22 cellular contexts compared by ENCODE assay signal in the genomic region with DNA sequence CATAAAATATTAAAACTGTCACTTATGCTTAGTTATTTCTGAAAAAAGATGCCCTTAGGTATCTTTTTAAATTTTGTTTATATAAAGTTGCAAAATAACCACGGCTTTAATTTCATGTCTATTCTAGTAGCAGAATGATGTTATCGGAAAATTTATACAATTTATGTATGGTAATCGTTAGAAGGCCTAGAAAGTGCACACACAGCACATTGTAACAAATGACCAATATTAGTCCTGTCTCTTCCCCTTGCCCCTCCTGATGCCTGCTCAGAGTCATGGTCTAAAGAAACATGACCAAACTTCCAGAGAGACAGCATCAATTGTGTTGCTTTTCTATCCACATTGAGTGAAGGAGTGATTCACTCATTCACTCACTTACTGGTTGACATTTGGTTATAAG. TPM values are rescaled to one million over a fixed set of nuclear protein-coding genes. Genes with fewer than 3 reads are reported as not detected.
DNase-seq lines count a peak whose midpoint lies in the region; ATAC-seq, FAIRE-seq and TF ChIP-seq lines count a peak whose summit lies in the region.
"Had no signal": no experiment of that assay in that cellular context is flagged by ENCODE, and none has a peak within 500 bp of the region (broad histone marks: within the 10 kb centered on the region; RNA-seq: fewer than 3 reads in every experiment).

No MANE protein-coding gene starts in this region.

- H3K27me3 ChIP-seq in HepG2 (ENCODE audit: control insufficient read depth in 1 of 2, insufficient read depth in 2 of 2, low read length in 2 of 2) (no peaks in the 10 kb centered on the region), right lobe of liver (no peaks in the 10 kb centered on the region), DND-41 (ENCODE audit: insufficient read depth, low read length, poor library complexity) (no peaks in the 10 kb centered on the region)
- H3K27me3 ChIP-seq: BLaER1 treated with 17β-estradiol and CSF1 and Interleukin-3, amounts not matched to agents 10 nM and 100 nM had no signal

- no peaks in the 10 kb centered on the region for H3K36me3 Mint-ChIP-seq in T-helper 17 cell (ENCODE audit: low read depth)
- H3K36me3 Mint-ChIP-seq in stimulated activated memory B cell treated with anti-CD40 and anti-IgM and Interleukin-4, amounts not matched to agents 10 μg/mL and 1 μg/mL and 100 μg/mL, for 72 hours, result no peaks in the 10 kb centered on the region
- H3K36me3 Mint-ChIP-seq: CD14-positive monocyte; CD8-positive, alpha-beta memory T cell had no signal

- no peak overlapping the region for H3K27ac ChIP-seq in HepG2 (ENCODE audit: extremely low read length, insufficient read depth, low read length)
- H3K27ac ChIP-seq in right lobe of liver, result no peak overlapping the region
- peak overlapping the region; percentile 23 for H3K27ac ChIP-seq in DND-41 (ENCODE audit: low read length)
- no peak overlapping the region for H3K27ac ChIP-seq in caudate nucleus (ENCODE audit: low read depth, low read length)
- H3K27ac ChIP-seq: BLaER1 treated with 17β-estradiol and CSF1 and Interleukin-3, amounts not matched to agents 10 nM and 100 nM had no signal

- TF ChIP-seq POLR2A in HepG2 (IDR thresholded peaks at IDR 0.05; ENCODE audit: insufficient read depth in 1 of 2, low read depth in 2 of 2, low read length in 2 of 2) (no peak), right lobe of liver (IDR thresholded peaks at IDR 0.05) (no peak)

- no peak for TF ChIP-seq RAD21 in HepG2 (CRISPR knock-in tag; IDR thresholded peaks at IDR 0.05)

- POLR2A ChIA-PET in HepG2 (lab: Yijun Ruan, JAX), result no interaction called here

- no peaks in the 10 kb centered on the region for H3K79me2 ChIP-seq in HepG2 (ENCODE audit: insufficient read depth, low read length)
- H3K79me2 ChIP-seq in DND-41 (ENCODE audit: insufficient read depth, low read length), result no peaks in the 10 kb centered on the region

- intact Hi-C loops in HepG2 (cut with micrococcal nuclease; ENCODE audit: unreplicated experiment), result no loop called here
- intact Hi-C loops in right lobe of liver (cut with DNase I), result no loop called here

- H2AFZ ChIP-seq in HepG2 (ENCODE audit: low read length), result no peak overlapping the region
- no peak overlapping the region for H2AFZ ChIP-seq in DND-41 (ENCODE audit: low read depth, low read length)

- FAIRE-seq in HepG2 (lab: Jason Lieb, UNC), result no peak
- FAIRE-seq: G401.6, GM12892, H54 had no signal

- H3K9me3 Mint-ChIP-seq in stimulated activated memory B cell treated with anti-CD40 and anti-IgM and Interleukin-4, amounts not matched to agents 10 μg/mL and 1 μg/mL and 100 μg/mL, for 72 hours, result peaks cover 9% of the 10 kb centered on the region
- H3K9me3 Mint-ChIP-seq: CD4-positive, alpha-beta T cell; CD8-positive, alpha-beta memory T cell; HFFc6 had no signal

- TF ChIP-seq EP300 in HepG2 (IDR thresholded peaks at IDR 0.05; ENCODE audit: low read depth in 2 of 2, low read length in 2 of 2) (no peak), HepG2 (CRISPR knock-in tag; IDR thresholded peaks at IDR 0.05; ENCODE audit: borderline replicate concordance) (no peak)

- in situ Hi-C loops in HepG2 (cut with HindIII; ENCODE audit: extremely low pct_ligation_motif_present, low pct_unique_long_range_greater_than_20kb), result no loop called here

- H3K27ac Mint-ChIP-seq in T-helper 17 cell, result peak overlapping the region; percentile 12
- H3K27ac Mint-ChIP-seq in stimulated activated memory B cell treated with anti-CD40 and anti-IgM and Interleukin-4, amounts not matched to agents 10 μg/mL and 1 μg/mL and 100 μg/mL, for 72 hours, result peak overlapping the region; percentile 6
- H3K27ac Mint-ChIP-seq: CD14-positive monocyte; CD4-positive, alpha-beta T cell; HFFc6 had no signal

- no peaks in the 10 kb centered on the region for H3K27me3 Mint-ChIP-seq in T-helper 17 cell
- no peaks in the 10 kb centered on the region for H3K27me3 Mint-ChIP-seq in stimulated activated memory B cell treated with anti-CD40 and anti-IgM and Interleukin-4, amounts not matched to agents 10 μg/mL and 1 μg/mL and 100 μg/mL, for 72 hours
- H3K27me3 Mint-ChIP-seq: CD4-positive, alpha-beta T cell; CD8-positive, alpha-beta memory T cell had no signal

- H3K36me3 ChIP-seq in HepG2 (replicated peaks in 1 of 2; ENCODE audit: control insufficient read depth in 1 of 2, insufficient read depth in 2 of 2, low read length in 2 of 2), result no peaks in the 10 kb centered on the region
- no peaks in the 10 kb centered on the region for H3K36me3 ChIP-seq in right lobe of liver
- no peaks in the 10 kb centered on the region for H3K36me3 ChIP-seq in DND-41 (ENCODE audit: insufficient read depth, low read length)
- H3K36me3 ChIP-seq: BE2C; BLaER1 treated with 17β-estradiol and CSF1 and Interleukin-3, amounts not matched to agents 10 nM and 100 nM; HAP-1 had no signal

- H3K4me1 Mint-ChIP-seq in T-helper 17 cell, result peaks cover 18% of the 10 kb centered on the region
- peaks cover 23% of the 10 kb centered on the region for H3K4me1 Mint-ChIP-seq in stimulated activated memory B cell treated with anti-CD40 and anti-IgM and Interleukin-4, amounts not matched to agents 10 μg/mL and 1 μg/mL and 100 μg/mL, for 72 hours

- TF ChIP-seq CTCF in HepG2 (CRISPR knock-in tag; IDR thresholded peaks at IDR 0.05), result no peak
- no peak for TF ChIP-seq CTCF in right lobe of liver (IDR thresholded peaks at IDR 0.05)
- no peak for TF ChIP-seq CTCF in DND-41 (IDR thresholded peaks at IDR 0.05; ENCODE audit: borderline replicate concordance, extremely low read depth, low read length, poor library complexity, severe bottlenecking)

- H3K4me1 ChIP-seq in HepG2 (ENCODE audit: insufficient read depth, low read length), result peaks cover 10% of the 10 kb centered on the region
- H3K4me1 ChIP-seq in right lobe of liver, result peaks cover 0 to 3% (median 0%) of the 10 kb centered on the region in 4 donors
- H3K4me1 ChIP-seq in DND-41 (ENCODE audit: insufficient read depth, low read length), result peaks cover 12% of the 10 kb centered on the region
- H3K4me1 ChIP-seq: BE2C had no signal

- ATAC-seq in HepG2 (no peak), right lobe of liver (no peak), DND-41 (ENCODE audit: insufficient read depth, low read depth) (no peak), T-helper 17 cell (no peak), HG03354 (IDR thresholded peaks at IDR 0.05; ENCODE audit: poor library complexity, severe bottlenecking, unreplicated experiment) (no peak)
- ATAC-seq in stimulated activated memory B cell treated with anti-CD40 and anti-IgM and Interleukin-4, amounts not matched to agents 10 μg/mL and 1 μg/mL and 100 μg/mL, for 72 hours, result no peak

- no peak overlapping the region for H3K4me3 ChIP-seq in HepG2 (replicated peaks in 1 of 3; ENCODE audit: insufficient read depth in 1 of 3, low read depth in 2 of 3, low read length in 3 of 3)
- H3K4me3 ChIP-seq in right lobe of liver, result no peak overlapping the region
- H3K4me3 ChIP-seq in DND-41 (ENCODE audit: low read depth in 1 of 2, low read length in 2 of 2), result no peak overlapping the region
- H3K4me3 ChIP-seq: BLaER1 treated with 17β-estradiol and CSF1 and Interleukin-3, amounts not matched to agents 10 nM and 100 nM; HAP-1 had no signal

- no peak overlapping the region for H3K4me2 ChIP-seq in HepG2 (ENCODE audit: low read depth, low read length)
- H3K4me2 ChIP-seq in DND-41 (ENCODE audit: insufficient read depth, low read length), result no peak overlapping the region

- H3K4me3 Mint-ChIP-seq in T-helper 17 cell, result no peak overlapping the region
- no peak overlapping the region for H3K4me3 Mint-ChIP-seq in stimulated activated memory B cell treated with anti-CD40 and anti-IgM and Interleukin-4, amounts not matched to agents 10 μg/mL and 1 μg/mL and 100 μg/mL, for 72 hours
- H3K4me3 Mint-ChIP-seq: CD14-positive monocyte; CD4-positive, alpha-beta T cell; CD8-positive, alpha-beta memory T cell; HFFc6 had no signal

- 82% methylated on average over 3 of the region's 3 CpGs for WGBS in HepG2 (ENCODE audit: low lambda C conversion rate)
- WGBS in right lobe of liver (ENCODE audit: insufficient coverage, low coverage, low lambda C conversion rate, missing lambda C conversion rate), result 79% methylated on average over 3 of the region's 3 CpGs

- H4K20me1 ChIP-seq in HepG2 (ENCODE audit: insufficient read depth, low read length) (no peaks in the 10 kb centered on the region), DND-41 (ENCODE audit: insufficient read depth, low read length) (no peaks in the 10 kb centered on the region)
- H4K20me1 ChIP-seq: BLaER1 treated with 17β-estradiol and CSF1 and Interleukin-3, amounts not matched to agents 10 nM and 100 nM had no signal

- DNase-seq in HepG2 (ENCODE audit: low spot score), result no peak
- DNase-seq in right lobe of liver, result no peak
- DNase-seq in DND-41, result no peak
- DNase-seq in T-helper 17 cell, result no peak
- DNase-seq in T-helper 9 cell, result no peak
- no peak for DNase-seq in caudate nucleus (lab: John Stamatoyannopoulos, UW)
- DNase-seq: BE2C; Calu3; CD4-positive, alpha-beta T cell; CD8-positive, alpha-beta memory T cell; DMS53; DMS79 treated with DMSO at 0.1 percent for 48 hours; GOT3; HFFc6 had no signal

- CTCF ChIA-PET in HepG2 (lab: Yijun Ruan, JAX; ENCODE audit: low intra/inter-chr PET ratio, low total read pairs), result no interaction called here

- no TSS peak for BruUV-seq in HepG2 (replicated peaks; lab: Mats Ljungman, UMichigan)

- H3K9ac ChIP-seq in HepG2 (ENCODE audit: insufficient read depth, low read depth, low read length) (no peak overlapping the region), DND-41 (ENCODE audit: low read depth, low read length) (no peak overlapping the region)
- H3K9ac ChIP-seq: BLaER1 treated with 17β-estradiol and CSF1 and Interleukin-3, amounts not matched to agents 10 nM and 100 nM had no signal

- H3K9me3 ChIP-seq in HepG2 (ENCODE audit: low read length) (no peaks in the 10 kb centered on the region), right lobe of liver (no peaks in the 10 kb centered on the region), DND-41 (ENCODE audit: insufficient read depth, low read length, severe bottlenecking) (no peaks in the 10 kb centered on the region), T-helper 17 cell (ENCODE audit: control insufficient read depth, low read length, poor library complexity, severe bottlenecking) (no peaks in the 10 kb centered on the region)
- H3K9me3 ChIP-seq: BE2C, HAP-1 had no signal

RNA-seq across cellular contexts. Expression of gene LPP, which starts 6.2 kb away (rescaled TPM):
- total RNA-seq in HepG2 (2016; rRNA removed; fragmentation: Illumina TruSeq; extraction: Trizol), result 29.9 and 41.6 TPM in 2 replicates
- 20.1 and 20.2 TPM in 2 replicates for total RNA-seq in HepG2 (2016; cell fraction: cytosol; rRNA removed; fragmentation: Illumina TruSeq; extraction: Trizol; ENCODE audit: low read depth)
- total RNA-seq in HepG2 (2016; cell fraction: insoluble cytoplasmic fraction; rRNA removed; fragmentation: Illumina TruSeq; extraction: Trizol), result 30.3 and 35.3 TPM in 2 replicates
- total RNA-seq in HepG2 (2016; cell fraction: membrane; rRNA removed; fragmentation: Illumina TruSeq; extraction: Trizol), result 13.3 and 13.4 TPM in 2 replicates
- 76.6 and 77.0 TPM in 2 replicates for total RNA-seq in HepG2 (2016; cell fraction: nucleus; rRNA removed; fragmentation: Illumina TruSeq; extraction: Trizol)
- 16.7 and 19.2 TPM in 2 replicates for polyA plus RNA-seq in HepG2 (2011; rRNA removed)
- 7.7 and 13.4 TPM in 2 replicates for polyA plus RNA-seq in HepG2 (2011; cell fraction: cytosol; rRNA removed)
- 34.6 and 62.8 TPM in 2 replicates for polyA plus RNA-seq in HepG2 (2011; cell fraction: nucleus; rRNA removed)
- 12.1 and 15.6 TPM in 2 replicates for polyA plus RNA-seq in HepG2 (2012)
- 1.5 TPM in 2 replicates for polyA plus RNA-seq in HepG2 (2016; cell fraction: cytosol; fragmentation: Illumina TruSeq; extraction: Trizol; ENCODE audit: low read depth)
- 13.0 and 13.3 TPM in 2 replicates for polyA plus RNA-seq in HepG2 (2016; cell fraction: insoluble cytoplasmic fraction; fragmentation: Illumina TruSeq; extraction: Trizol; ENCODE audit: low read depth)
- polyA plus RNA-seq in HepG2 (2016; cell fraction: membrane; fragmentation: Illumina TruSeq; extraction: Trizol; ENCODE audit: low read depth), result 2.0 and 2.4 TPM in 2 replicates
- polyA plus RNA-seq in HepG2 (2016; cell fraction: nucleus; fragmentation: Illumina TruSeq; extraction: Trizol; ENCODE audit: insufficient read depth, low read depth), result 12.5 and 14.2 TPM in 2 replicates
- 288 and 335 TPM in 2 replicates for polyA minus RNA-seq in HepG2 (2011; rRNA and poly(A)+ RNA removed; ENCODE audit: low replicate concordance)
- polyA minus RNA-seq in HepG2 (2011; cell fraction: cytosol; rRNA and poly(A)+ RNA removed), result 45.9 and 54.2 TPM in 2 replicates
- 159 and 195 TPM in 2 replicates for polyA minus RNA-seq in HepG2 (2011; cell fraction: nucleus; rRNA and poly(A)+ RNA removed)
- total RNA-seq in right lobe of liver, result 10 to 100 TPM; 41.5 to 90.5 (median 69.5) TPM
- total RNA-seq in T-helper 17 cell, result 10 to 100 TPM; 81.0 to 94.2 TPM
